Comparison of ENCODE assay signal across 9 cellular contexts in genomic region chr1:206769331-206769731, GRCh38. TPM values are rescaled to one million over a fixed set of nuclear protein-coding genes. Genes with fewer than 3 reads are reported as not detected.
DNase-seq lines count a peak whose midpoint lies in the region; ATAC-seq lines count a peak whose summit lies in the region.
"Had no signal": no experiment of that assay in that cellular context is flagged by ENCODE, and none has a peak within 500 bp of the region (broad histone marks: within the 10 kb centered on the region; RNA-seq: fewer than 3 reads in every experiment).

No MANE protein-coding gene starts in this region.

- no peaks in the 10 kb centered on the region for H3K36me3 ChIP-seq in thymus (ENCODE audit: control insufficient read depth, insufficient read depth)

- peaks cover 51% of the 10 kb centered on the region for H3K4me1 ChIP-seq in thymus (ENCODE audit: control insufficient read depth, insufficient read depth, low read length)

- ATAC-seq in HG03139 (IDR thresholded peaks at IDR 0.05; ENCODE audit: unreplicated experiment) = peak; percentile 55

- H3K9me3 ChIP-seq in thymus (ENCODE audit: control insufficient read depth) = no peaks in the 10 kb centered on the region

- peak overlapping the region; percentile 74 for H3K27ac ChIP-seq in thymus (ENCODE audit: low read depth)
- H3K27ac ChIP-seq: C4-2B had no signal

- peaks cover 2% of the 10 kb centered on the region for H3K27me3 ChIP-seq in thymus (ENCODE audit: control insufficient read depth, insufficient read depth)

- no peak overlapping the region for H3K4me3 ChIP-seq in thymus (ENCODE audit: low read length)

- DNase-seq in activated effector memory CD4-positive, alpha-beta T cell treated with anti-CD3 and anti-CD28 coated beads, Interleukin-2, amount 50 U/mL, for 16 hours = peak; percentile 80
- no peak for DNase-seq in activated effector memory CD4-positive, alpha-beta T cell treated with Interleukin-2 at 50 U/mL for 16 hours
- DNase-seq in activated gamma-delta T cell treated with Interleukin-2 at 50 U/mL for 16 hours = peak; percentile 42
- DNase-seq in UCSD-AML1 (lab: John Stamatoyannopoulos, UW; ENCODE audit: unreplicated experiment) = no peak
- DNase-seq in CD1c-positive myeloid dendritic cell (ENCODE audit: extremely low spot score) = no peak
- no peak for DNase-seq in ecto neural progenitor cell (ENCODE audit: low spot score)

- WGBS in thymus = 28% methylated on average over 6 of the region's 6 CpGs

RNA-seq across cellular contexts. Expression of gene IL19, which starts 1.2 kb away (rescaled TPM):
- polyA plus RNA-seq in thymus = 1.0 TPM

RNA-seq across cellular contexts. Expression of gene IL10, which starts 3.0 kb away (rescaled TPM):
- polyA plus RNA-seq in thymus = 19.1 TPM

Comparison
In these comparisons a context has a peak if more than half of its experiments do, and no peak if none do; other contexts are left out.
1. DNase-seq: peak in activated effector memory CD4-positive, alpha-beta T cell treated with anti-CD3 and anti-CD28 coated beads, Interleukin-2, amount 50 U/mL, for 16 hours (single experiment) and activated gamma-delta T cell treated with Interleukin-2 at 50 U/mL for 16 hours (single experiment); none in activated effector memory CD4-positive, alpha-beta T cell treated with Interleukin-2 at 50 U/mL for 16 hours (single experiment), UCSD-AML1 (single experiment), CD1c-positive myeloid dendritic cell (single experiment) and ecto neural progenitor cell (single experiment).